Comparison of ENCODE assay signal across 20 cellular contexts in genomic region chr13:112638919-112639318, GRCh38.
"Had no signal": no experiment of that assay in that cellular context is flagged by ENCODE, and none has a peak within 500 bp of the region (broad histone marks: within the 10 kb centered on the region; RNA-seq: fewer than 3 reads in every experiment).

No MANE protein-coding gene starts in this region.

- H3K36me3 Mint-ChIP-seq: activated naive CD4-positive, alpha-beta T cell treated with anti-CD3 and anti-CD28 coated beads, Interleukin-2, amount 50 U/mL, for 72 hours; WTC11 had no signal

- ATAC-seq: activated naive CD4-positive, alpha-beta T cell treated with anti-CD3 and anti-CD28 coated beads, Interleukin-2, amount 50 U/mL, for 72 hours; activated T-cell treated with anti-CD3 and anti-CD28 coated beads, Interleukin-2, amount 50 U/mL, for 72 hours; body of pancreas; right cardiac atrium; stimulated activated naive CD8-positive, alpha-beta T cell treated with anti-CD3 and anti-CD28 coated beads, Interleukin-15, Interleukin-2, amounts not matched to agents 100 U/mL and 50 U/mL, for 24 hours; WTC11 had no signal

- H3K9me3 Mint-ChIP-seq: activated naive CD4-positive, alpha-beta T cell treated with anti-CD3 and anti-CD28 coated beads, Interleukin-2, amount 50 U/mL, for 72 hours; activated T-cell treated with anti-CD3 and anti-CD28 coated beads, Interleukin-2, amount 50 U/mL, for 72 hours; T-helper 1 cell treated with Interleukin-12 subunit alpha and Interleukin-12 subunit beta and Interleukin-4 antibody, amounts not matched to agents 30 μg/mL and 1 μg/mL, for 36 hours; WTC11 had no signal

- H3K27ac ChIP-seq: body of pancreas, coronary artery, prostate gland, transverse colon had no signal

- H3K4me3 ChIP-seq: body of pancreas, coronary artery, prostate gland, smooth muscle cell, transverse colon had no signal

- H3K4me1 ChIP-seq: prostate gland had no signal

- H3K27me3 ChIP-seq: body of pancreas had no signal

- DNase-seq: activated CD4-positive, alpha-beta T cell treated with anti-CD3 and anti-CD28 coated beads for 48 hours; activated CD8-positive, alpha-beta memory T cell treated with anti-CD3 and anti-CD28 coated beads, Interleukin-2, amount 50 U/mL, for 48 hours; activated gamma-delta T cell; activated T-cell treated with anti-CD3 and anti-CD28 coated beads, Interleukin-2, amount 50 U/mL, for 72 hours; body of pancreas; central memory CD4-positive, alpha-beta T cell; effector CD4-positive, alpha-beta T cell; foreskin fibroblast; glutamatergic neuron; hypothalamus; midbrain; right cardiac atrium; stimulated activated naive CD8-positive, alpha-beta T cell treated with anti-CD3 and anti-CD28 coated beads, Interleukin-15, Interleukin-2, amounts not matched to agents 100 U/mL and 50 U/mL, for 24 hours; transverse colon had no signal

- H3K9me3 ChIP-seq: body of pancreas, prostate gland, transverse colon had no signal

- H3K27ac Mint-ChIP-seq: activated naive CD4-positive, alpha-beta T cell treated with anti-CD3 and anti-CD28 coated beads, Interleukin-2, amount 50 U/mL, for 72 hours; activated T-cell treated with anti-CD3 and anti-CD28 coated beads, Interleukin-2, amount 50 U/mL, for 72 hours; T-helper 1 cell treated with Interleukin-12 subunit alpha and Interleukin-12 subunit beta and Interleukin-4 antibody, amounts not matched to agents 30 μg/mL and 1 μg/mL, for 36 hours; WTC11 had no signal

- H3K4me3 Mint-ChIP-seq: activated T-cell treated with anti-CD3 and anti-CD28 coated beads, Interleukin-2, amount 50 U/mL, for 72 hours; T-helper 1 cell treated with Interleukin-12 subunit alpha and Interleukin-12 subunit beta and Interleukin-4 antibody, amounts not matched to agents 30 μg/mL and 1 μg/mL, for 36 hours; WTC11 had no signal

- H3K36me3 ChIP-seq: prostate gland, transverse colon had no signal
